ENCODE assay signal across 23 cellular contexts in the genomic region with DNA sequence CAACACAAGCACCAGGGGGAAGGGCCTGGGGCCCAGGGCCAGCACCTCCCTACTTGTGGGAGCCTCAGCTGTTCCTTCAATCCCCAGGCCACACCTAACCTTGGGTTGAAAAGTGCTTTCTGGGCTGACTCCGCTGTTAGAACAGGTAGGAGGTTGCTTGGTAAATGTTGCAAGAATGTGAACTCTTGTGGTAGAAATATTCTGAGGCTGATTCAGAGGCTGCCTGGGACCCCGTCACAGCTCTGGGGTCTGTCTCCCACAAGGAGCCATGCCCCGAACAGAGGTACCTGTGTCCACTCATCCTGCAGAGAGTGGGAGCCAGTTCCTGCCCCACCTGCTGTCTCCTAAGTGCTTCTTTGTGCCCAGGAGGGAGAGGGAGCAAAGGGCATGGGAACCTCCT. TPM values are rescaled to one million over a fixed set of nuclear protein-coding genes. Genes with fewer than 3 reads are reported as not detected.
"Had no signal": no experiment of that assay in that cellular context is flagged by ENCODE, and none has a peak within 500 bp of the region (broad histone marks: within the 10 kb centered on the region; RNA-seq: fewer than 3 reads in every experiment).

No MANE protein-coding gene starts in this region.

- ATAC-seq: activated T-helper 17 cell treated with anti-CD3 and anti-CD28 coated beads, Interleukin-2, amount 50 U/mL, for 72 hours; natural killer cell treated with Interleukin-12 subunit alpha and Interleukin-12 subunit beta and Interleukin-15 and Interleukin-18, amount 100 ng/mL, for 72 hours; stimulated activated naive CD8-positive, alpha-beta T cell treated with anti-CD3 and anti-CD28 coated beads, Interleukin-15, Interleukin-2, amounts not matched to agents 100 U/mL and 50 U/mL, for 24 hours; upper lobe of right lung had no signal

- FAIRE-seq: bronchial epithelial cell had no signal

- H3K4me1 ChIP-seq: adrenal gland, ascending aorta, upper lobe of right lung had no signal

- H3K9me3 ChIP-seq: adrenal gland, ascending aorta, upper lobe of right lung had no signal

- H2AFZ ChIP-seq: hepatocyte had no signal

- H3K27me3 ChIP-seq: adrenal gland, ascending aorta had no signal

- H3K79me2 ChIP-seq: hepatocyte had no signal

- H3K27ac ChIP-seq: adrenal gland, ascending aorta, coronary artery, epithelial cell of prostate, hepatocyte, upper lobe of right lung had no signal

- H3K4me3 ChIP-seq: adrenal gland, ascending aorta, coronary artery, hepatocyte, upper lobe of right lung had no signal

- H3K4me2 ChIP-seq: hepatocyte had no signal

- DNase-seq: activated CD4-positive, alpha-beta T cell treated with anti-CD3 and anti-CD28 coated beads, Interleukin-2, amount 10 ng/mL, durations not matched to agents 24 days and 14 days; activated CD8-positive, alpha-beta memory T cell treated with anti-CD3 and anti-CD28 coated beads for 24 hours; activated CD8-positive, alpha-beta memory T cell treated with anti-CD3 and anti-CD28 coated beads, Interleukin-2, amount 50 U/mL, for 4 hours; activated naive CD4-positive, alpha-beta T cell; activated T-cell treated with anti-CD3 and anti-CD28 coated beads, Interleukin-2, amount 50 U/mL, for 24 hours; adrenal gland; foreskin fibroblast; immature natural killer cell; left ventricle myocardium superior; retina; stimulated activated CD4-positive, alpha-beta T cell treated with anti-CD3 and anti-CD28 coated beads, Interleukin-12 subunit alpha, Interleukin-12 subunit beta, amount 100 ng/mL, for 4 hours; stimulated activated CD4-positive, alpha-beta T cell treated with anti-CD3 and anti-CD28 coated beads, Interleukin-4, amount 100 ng/mL, for 4 hours; stimulated activated naive CD8-positive, alpha-beta T cell treated with anti-CD3 and anti-CD28 coated beads, Interleukin-15, Interleukin-2, amounts not matched to agents 100 U/mL and 50 U/mL, for 24 hours; upper lobe of right lung had no signal

- H3K36me3 ChIP-seq: adrenal gland, ascending aorta, upper lobe of right lung had no signal

RNA-seq across cellular contexts. Expression of gene MAS1L, which starts 14.4 kb away (rescaled TPM):
- polyA plus RNA-seq: adrenal gland, fibroblast of lung, hepatocyte, immature natural killer cell, thymus had no signal

RNA-seq across cellular contexts. Expression of gene OR2H1, which starts 45.2 kb away (rescaled TPM):
- polyA plus RNA-seq: adrenal gland, fibroblast of lung, hepatocyte, immature natural killer cell had no signal

RNA-seq across cellular contexts. Expression of gene OR11A1, which starts 45.3 kb away (rescaled TPM):
- polyA plus RNA-seq: adrenal gland, fibroblast of lung, hepatocyte, immature natural killer cell had no signal

RNA-seq across cellular contexts. Expression of gene UBD, which starts 57.4 kb away (rescaled TPM):
- polyA plus RNA-seq: immature natural killer cell had no signal
